8 cellular contexts compared by ENCODE assay signal in genomic region chr19:913080-913748, GRCh38. TPM values are rescaled to one million over a fixed set of nuclear protein-coding genes. Genes with fewer than 3 reads are reported as not detected.
A peak's percentile ranks its signal among the peaks of the same experiment; 100 is the strongest.
DNase-seq lines count a peak whose midpoint lies in the region; ATAC-seq and TF ChIP-seq lines count a peak whose summit lies in the region.

Gene R3HDM4, minus strand, starts transcription at chr19:913219. Its CDS starts 62 bp downstream, at chr19:913157.

- no peaks in the 10 kb centered on the region; the same call in 1 of the 2 replicates for H3K36me3 ChIP-seq in DND-41 (ENCODE audit: insufficient read depth, low read length)
- peaks cover 6% of the 10 kb centered on the region for H3K36me3 ChIP-seq in OCI-LY7 (ENCODE audit: insufficient read depth, low read length)
- no peaks in the 10 kb centered on the region for H3K36me3 ChIP-seq in esophagus squamous epithelium

- no peaks in the 10 kb centered on the region for H3K9me3 Mint-ChIP-seq in activated T-helper 1 cell treated with anti-CD3 and anti-CD28 coated beads, Interleukin-12 subunit alpha, Interleukin-12 subunit beta, Interleukin-2, Interleukin-4 antibody, amounts not matched to agents 30 ng/mL and 10 ng/mL and 1 ng/mL, durations not matched to agents 14 hours and 24 hours and 36 hours

- H3K27ac Mint-ChIP-seq in activated T-helper 1 cell treated with anti-CD3 and anti-CD28 coated beads, Interleukin-12 subunit alpha, Interleukin-12 subunit beta, Interleukin-2, Interleukin-4 antibody, amounts not matched to agents 30 ng/mL and 10 ng/mL and 1 ng/mL, durations not matched to agents 14 hours and 24 hours and 36 hours, result peak within 1 kb of the TSS; percentile 89

- H4K20me1 ChIP-seq in DND-41 (ENCODE audit: insufficient read depth, low read length) (peaks cover 3% of the 10 kb centered on the region), OCI-LY7 (ENCODE audit: insufficient read depth, low read length) (no peaks in the 10 kb centered on the region)

- H3K4me1 Mint-ChIP-seq in activated T-helper 1 cell treated with anti-CD3 and anti-CD28 coated beads, Interleukin-12 subunit alpha, Interleukin-12 subunit beta, Interleukin-2, Interleukin-4 antibody, amounts not matched to agents 30 ng/mL and 10 ng/mL and 1 ng/mL, durations not matched to agents 14 hours and 24 hours and 36 hours (ENCODE audit: low read depth), result peaks cover 19% of the 10 kb centered on the region

- H3K27me3 ChIP-seq in DND-41 (ENCODE audit: insufficient read depth, low read length, poor library complexity) (no peaks in the 10 kb centered on the region), esophagus squamous epithelium (peaks cover 10 to 24% (median 14%) of the 10 kb centered on the region in 4 donors)

- peak within 1 kb of the TSS; percentile 91 for H3K9ac ChIP-seq in DND-41 (ENCODE audit: low read depth, low read length)

- H3K79me2 ChIP-seq in DND-41 (ENCODE audit: insufficient read depth, low read length) (peaks cover 39% of the 10 kb centered on the region), OCI-LY7 (ENCODE audit: insufficient read depth, low read depth, low read length) (peaks cover 25% of the 10 kb centered on the region; the same call in 1 of the 2 replicates)

- no peaks in the 10 kb centered on the region for H3K9me2 ChIP-seq in OCI-LY7 (ENCODE audit: insufficient read depth, low read length)

- intact Hi-C loops in OCI-LY7 (cut with micrococcal nuclease; ENCODE audit: unreplicated experiment), result no loop called here
- intact Hi-C loops in activated T-helper 1 cell treated with anti-CD3 and anti-CD28 coated beads, Interleukin-12 subunit alpha, Interleukin-12 subunit beta, Interleukin-2, Interleukin-4 antibody, amounts not matched to agents 30 ng/mL and 10 ng/mL and 1 ng/mL, durations not matched to agents 14 hours and 24 hours and 36 hours (cut with micrococcal nuclease), result no loop called here
- intact Hi-C loops in esophagus squamous epithelium (cut with DNase I), result no loop called here

- TF ChIP-seq CTCF in DND-41 (IDR thresholded peaks at IDR 0.05; ENCODE audit: borderline replicate concordance, extremely low read depth, low read length, poor library complexity, severe bottlenecking) (no peak), OCI-LY7 (conservative IDR thresholded peaks at IDR 0.05; ENCODE audit: low read length) (no peak), esophagus squamous epithelium (IDR thresholded peaks at IDR 0.05) (no peak)

- CTCF ChIA-PET in OCI-LY7 (lab: Charles Lee; ENCODE audit: unreplicated experiment), result no interaction called here

- H3K4me2 ChIP-seq in DND-41 (ENCODE audit: insufficient read depth, low read length) (peak within 1 kb of the TSS; percentile 82), OCI-LY7 (ENCODE audit: low read length) (peak within 1 kb of the TSS; percentile 88)

- H3K4me3 Mint-ChIP-seq in activated T-helper 1 cell treated with anti-CD3 and anti-CD28 coated beads, Interleukin-12 subunit alpha, Interleukin-12 subunit beta, Interleukin-2, Interleukin-4 antibody, amounts not matched to agents 30 ng/mL and 10 ng/mL and 1 ng/mL, durations not matched to agents 14 hours and 24 hours and 36 hours, result peak within 1 kb of the TSS; percentile 85

- peaks cover 10% of the 10 kb centered on the region for H3K36me3 Mint-ChIP-seq in activated T-helper 1 cell treated with anti-CD3 and anti-CD28 coated beads, Interleukin-12 subunit alpha, Interleukin-12 subunit beta, Interleukin-2, Interleukin-4 antibody, amounts not matched to agents 30 ng/mL and 10 ng/mL and 1 ng/mL, durations not matched to agents 14 hours and 24 hours and 36 hours (ENCODE audit: low read depth)

- DNase-seq in DND-41 (peak; percentile 83), OCI-LY7 (ENCODE audit: low spot score) (peak; percentile 81), esophagus squamous epithelium (lab: John Stamatoyannopoulos, UW) (no peak), myocyte (ENCODE audit: low read depth) (peak; percentile 61)
- DNase-seq in activated T-helper 1 cell treated with anti-CD3 and anti-CD28 coated beads, Interleukin-12 subunit alpha, Interleukin-12 subunit beta, Interleukin-2, Interleukin-4 antibody, amounts not matched to agents 30 ng/mL and 10 ng/mL and 1 ng/mL, durations not matched to agents 14 hours and 24 hours and 36 hours (ENCODE audit: low spot score), result peak; percentile 81
- peak; percentile 56 to 82 for DNase-seq in stimulated activated CD8-positive, alpha-beta memory T cell treated with anti-CD3 and anti-CD28 coated beads, Interleukin-7, amount 100 ng/mL, for 4 hours (ENCODE audit: low read depth in 2 of 2)

- ATAC-seq in DND-41 (ENCODE audit: insufficient read depth, low read depth) (peak; percentile 95), HG02610 (IDR thresholded peaks at IDR 0.05; ENCODE audit: unreplicated experiment) (peak; percentile 48), GM19351 (IDR thresholded peaks at IDR 0.05; ENCODE audit: unreplicated experiment) (no peak)

- H3K9me3 ChIP-seq in DND-41 (ENCODE audit: insufficient read depth, low read length, severe bottlenecking), result no peaks in the 10 kb centered on the region
- no peaks in the 10 kb centered on the region for H3K9me3 ChIP-seq in OCI-LY7 (ENCODE audit: low read length)
- H3K9me3 ChIP-seq in esophagus squamous epithelium, result no peaks in the 10 kb centered on the region

- H3K27ac ChIP-seq in DND-41 (ENCODE audit: low read length) (peak within 1 kb of the TSS; percentile 83), OCI-LY7 (ENCODE audit: low read depth, low read length, poor library complexity, severe bottlenecking) (peak within 1 kb of the TSS; percentile 56), esophagus squamous epithelium (peak within 1 kb of the TSS; percentile 96 to 99 (median 98))

- H3K4me3 ChIP-seq in DND-41 (ENCODE audit: low read depth in 1 of 2, low read length in 2 of 2) (peak within 1 kb of the TSS; percentile 66 to 83; a peak in 3 of 4 replicates), OCI-LY7 (ENCODE audit: low read depth, low read length, poor library complexity, severe bottlenecking) (peak within 1 kb of the TSS; percentile 100), esophagus squamous epithelium (peak within 1 kb of the TSS; percentile 66 to 97 (median 86))

- BruUV-seq in OCI-LY7 (replicated peaks; lab: Mats Ljungman, UMichigan), result no TSS peak

- H2AFZ ChIP-seq in DND-41 (ENCODE audit: low read depth, low read length) (peak within 1 kb of the TSS; percentile 90), OCI-LY7 (ENCODE audit: low read length) (peak within 1 kb of the TSS; percentile 96)

- TF ChIP-seq POLR2A in esophagus squamous epithelium (IDR thresholded peaks at IDR 0.05), result peak in 2 of 4 donors; percentile 28 to 79

- POLR2A ChIA-PET in OCI-LY7 (lab: Charles Lee), result no interaction called here

- H3K27me3 Mint-ChIP-seq in activated T-helper 1 cell treated with anti-CD3 and anti-CD28 coated beads, Interleukin-12 subunit alpha, Interleukin-12 subunit beta, Interleukin-2, Interleukin-4 antibody, amounts not matched to agents 30 ng/mL and 10 ng/mL and 1 ng/mL, durations not matched to agents 14 hours and 24 hours and 36 hours (ENCODE audit: insufficient read depth), result peaks cover 2% of the 10 kb centered on the region

- H3K4me1 ChIP-seq in DND-41 (ENCODE audit: insufficient read depth, low read length) (peaks cover 11% of the 10 kb centered on the region), OCI-LY7 (ENCODE audit: insufficient read depth, low read length, poor library complexity, severe bottlenecking) (peaks cover 29% of the 10 kb centered on the region), esophagus squamous epithelium (peaks cover 35 to 66% (median 43%) of the 10 kb centered on the region in 3 donors)

- 0 to 1% methylated on average over 5 to 25 of the region's 76 CpGs for WGBS in esophagus squamous epithelium, 2 donors

RNA-seq across cellular contexts. Expression of gene R3HDM4, which starts in this region (rescaled TPM):
- 39.5 and 43.5 TPM in 2 replicates for total RNA-seq in OCI-LY7 (2014; rRNA removed; shearing (Covaris generic))
- total RNA-seq in OCI-LY7 (2022), result 64.9 and 75.2 TPM in 2 replicates
- total RNA-seq in activated T-helper 1 cell treated with anti-CD3 and anti-CD28 coated beads, Interleukin-12 subunit alpha, Interleukin-12 subunit beta, Interleukin-2, Interleukin-4 antibody, amounts not matched to agents 30 ng/mL and 10 ng/mL and 1 ng/mL, durations not matched to agents 14 hours and 24 hours and 36 hours, result 94.3 and 96.4 TPM in 2 replicates
- total RNA-seq in esophagus squamous epithelium, result 10 to 100 TPM; 42.9 to 83.7 (median 62.4) TPM
- 51.8 and 53.6 TPM in 2 replicates for total RNA-seq in myocyte
- 55.9 TPM for polyA plus RNA-seq in myocyte (2012)
